16 cellular contexts compared by ENCODE assay signal in genomic region chr2:151777487-151777886, GRCh38. TPM values are rescaled to one million over a fixed set of nuclear protein-coding genes. Genes with fewer than 3 reads are reported as not detected.
DNase-seq lines count a peak whose midpoint lies in the region; ATAC-seq and TF ChIP-seq lines count a peak whose summit lies in the region.
"Had no signal": no experiment of that assay in that cellular context is flagged by ENCODE, and none has a peak within 500 bp of the region (broad histone marks: within the 10 kb centered on the region; RNA-seq: fewer than 3 reads in every experiment).

No MANE protein-coding gene starts in this region.

- TF ChIP-seq EP300 in SK-N-SH (IDR thresholded peaks at IDR 0.05; ENCODE audit: borderline replicate concordance in 1 of 2, low read depth in 1 of 2, low read length in 1 of 2), result no peak

- H3K27ac ChIP-seq in DOHH2 (ENCODE audit: low read depth, low read length), result no peak overlapping the region
- H3K27ac ChIP-seq in SK-N-SH (ENCODE audit: low read depth in 2 of 2, low read length in 1 of 2), result no peak overlapping the region
- H3K27ac ChIP-seq: PC-9 had no signal

- H3K36me3 ChIP-seq in DOHH2 (ENCODE audit: control insufficient read depth, low read length), result peaks cover 8% of the 10 kb centered on the region; the same call in 1 of the 2 replicates
- peaks cover 7 to 12% of the 10 kb centered on the region in 2 experiments for H3K36me3 ChIP-seq in SK-N-SH (replicated peaks in 1 of 2; ENCODE audit: control insufficient read depth in 1 of 2, insufficient read depth in 2 of 2, low read length in 1 of 2)
- no peaks in the 10 kb centered on the region for H3K36me3 ChIP-seq in mucosa of descending colon (ENCODE audit: low read depth)

- no peak for DNase-seq in HFF-Myc (ENCODE audit: extremely low read depth, low read depth)
- no peak for DNase-seq in SK-N-SH
- no peak for DNase-seq in mucosa of descending colon
- DNase-seq in medulla oblongata (ENCODE audit: extremely low spot score), result no peak
- DNase-seq in cardiac septum (ENCODE audit: low spot score), result no peak
- DNase-seq: central memory CD4-positive, alpha-beta T cell; GOT3; islet precursor cell; MV-4-11; NCI-H2227 treated with DMSO at 0.1 percent for 48 hours; PC-9 had no signal

- POLR2A ChIA-PET in SK-N-SH (lab: Yijun Ruan, JAX), result no interaction called here

- H3K4me1 ChIP-seq in DOHH2 (ENCODE audit: control insufficient read depth, low read length), result no peaks in the 10 kb centered on the region
- peaks cover 0 to 9% of the 10 kb centered on the region in 2 experiments; a peak in 3 of 4 replicates for H3K4me1 ChIP-seq in SK-N-SH (ENCODE audit: control insufficient read depth in 1 of 2, insufficient read depth in 2 of 2, low read depth in 1 of 2, low read length in 1 of 2)
- no peaks in the 10 kb centered on the region for H3K4me1 ChIP-seq in mucosa of descending colon (ENCODE audit: low read depth)

- H3K4me3 ChIP-seq in DOHH2 (ENCODE audit: low read length) (no peak overlapping the region), HFF-Myc (replicated peaks; ENCODE audit: low read depth, low read length) (no peak overlapping the region), SK-N-SH (ENCODE audit: low read depth in 2 of 2, low read length in 1 of 2) (no peak overlapping the region), mucosa of descending colon (no peak overlapping the region)
- H3K4me3 ChIP-seq: PC-9 had no signal

- no peak overlapping the region for H2AFZ ChIP-seq in SK-N-SH (ENCODE audit: low read depth)
- H2AFZ ChIP-seq: PC-9 had no signal

- H4K20me1 ChIP-seq in DOHH2 (ENCODE audit: control insufficient read depth, insufficient read depth, low read depth, low read length) (no peaks in the 10 kb centered on the region), SK-N-SH (ENCODE audit: insufficient read depth) (no peaks in the 10 kb centered on the region)

- CTCF ChIA-PET in SK-N-SH (lab: Yijun Ruan, JAX), result no interaction called here

- no peaks in the 10 kb centered on the region for H3K9me3 ChIP-seq in DOHH2 (ENCODE audit: control insufficient read depth, insufficient read depth, low read length)
- no peaks in the 10 kb centered on the region for H3K9me3 ChIP-seq in SK-N-SH
- peaks cover 2% of the 10 kb centered on the region for H3K9me3 ChIP-seq in mucosa of descending colon

- intact Hi-C loops in mucosa of descending colon (cut with DNase I, micrococcal nuclease), result no loop called here
- intact Hi-C loops in cardiac septum (cut with DNase I), result no loop called here

- no peak overlapping the region for H3K9ac ChIP-seq in SK-N-SH

- H3F3A ChIP-seq in DOHH2 (ENCODE audit: control insufficient read depth, insufficient read depth) (no peaks in the 10 kb centered on the region; the same call in 1 of the 2 replicates), SK-N-SH (replicated peaks; ENCODE audit: insufficient read depth) (peaks cover 4% of the 10 kb centered on the region)

- 97% methylated on average over 3 of the region's 3 CpGs for WGBS in SK-N-SH (ENCODE audit: low lambda C conversion rate)

- ATAC-seq in mucosa of descending colon, result peak; percentile 10
- no peak for ATAC-seq in GM18858 (IDR thresholded peaks at IDR 0.05; ENCODE audit: unreplicated experiment)
- no peak for ATAC-seq in HG03045 (IDR thresholded peaks at IDR 0.05; ENCODE audit: unreplicated experiment)
- ATAC-seq: activated CD4-positive, CD25-positive, alpha-beta regulatory T cell treated with anti-CD3 and anti-CD28 coated beads, Interleukin-2, amount 50 U/mL, for 24 hours; activated naive CD4-positive, alpha-beta T cell treated with anti-CD3 and anti-CD28 coated beads, Interleukin-2, amount 50 U/mL, for 72 hours had no signal

- no peak overlapping the region for H3K4me2 ChIP-seq in DOHH2 (ENCODE audit: low read length)
- no peak overlapping the region for H3K4me2 ChIP-seq in SK-N-SH
- H3K4me2 ChIP-seq: PC-9 had no signal

- TF ChIP-seq CTCF in DOHH2 (IDR thresholded peaks at IDR 0.05; ENCODE audit: low read depth, low read length, poor library complexity, severe bottlenecking) (peak; percentile 27), HFF-Myc (IDR thresholded peaks at IDR 0.05; ENCODE audit: low read depth, low read length, missing control alignments) (peak; percentile 18), SK-N-SH (IDR thresholded peaks at IDR 0.05) (0 out of 2 replicates have a peak, but pooled peaks have one; percentile 17), mucosa of descending colon (IDR thresholded peaks at IDR 0.05) (no peak)

- H3K27me3 ChIP-seq in DOHH2 (ENCODE audit: control insufficient read depth, low read length) (no peaks in the 10 kb centered on the region), SK-N-SH (ENCODE audit: insufficient read depth) (no peaks in the 10 kb centered on the region)

- TF ChIP-seq RAD21 in SK-N-SH (IDR thresholded peaks at IDR 0.05; ENCODE audit: low read length), result 0 out of 2 replicates have a peak, but pooled peaks have one; percentile 8

- H3K79me2 ChIP-seq in DOHH2 (ENCODE audit: control insufficient read depth, low read length) (no peaks in the 10 kb centered on the region), SK-N-SH (ENCODE audit: insufficient read depth) (no peaks in the 10 kb centered on the region)

- H3K9me2 ChIP-seq in DOHH2 (replicated peaks; ENCODE audit: control insufficient read depth, low read length) (no peaks in the 10 kb centered on the region), SK-N-SH (no peaks in the 10 kb centered on the region)

TF ChIP-seq in SK-N-SH, 30 proteins besides CTCF, POLR2A, EP300 and RAD21:
- TF ChIP-seq RCOR1 (IDR thresholded peaks at IDR 0.05; ENCODE audit: low read length), result no peak
- TF ChIP-seq TEAD4 (IDR thresholded peaks at IDR 0.05; ENCODE audit: borderline replicate concordance, insufficient read depth), result no peak
- no peak for TF ChIP-seq FOXM1 (IDR thresholded peaks at IDR 0.05; ENCODE audit: low read depth)
- no peak for TF ChIP-seq EZH2phosphoT487 (IDR thresholded peaks at IDR 0.05; ENCODE audit: borderline replicate concordance, low read depth)

RNA-seq across cellular contexts. Expression of gene NEB, which starts 43.2 kb away (rescaled TPM):
- 0.02 and 0.05 TPM in 2 replicates for polyA plus RNA-seq in SK-N-SH (2012; rRNA removed)
- under 0.01 and 0.01 TPM in 2 replicates for polyA plus RNA-seq in SK-N-SH (2012; cell fraction: cytosol; rRNA removed)
- 0.05 and 0.09 TPM in 2 replicates for polyA plus RNA-seq in SK-N-SH (2012; cell fraction: nucleus; rRNA removed)
- 1 to 10 TPM in 1 of 3 donors, under 1 TPM in 2; 0.54 to 1.1 (median 0.82) TPM for total RNA-seq in mucosa of descending colon
- 10.9 TPM for total RNA-seq in cardiac septum

RNA-seq across cellular contexts. Expression of gene ARL5A, which starts 50.7 kb away (rescaled TPM):
- 8.2 and 8.4 TPM in 2 replicates for polyA plus RNA-seq in SK-N-SH (2012; rRNA removed)
- polyA plus RNA-seq in SK-N-SH (2012; cell fraction: cytosol; rRNA removed), result 14.0 and 22.6 TPM in 2 replicates
- 3.0 and 5.6 TPM in 2 replicates for polyA plus RNA-seq in SK-N-SH (2012; cell fraction: nucleus; rRNA removed)
- total RNA-seq in mucosa of descending colon, result 10 to 100 TPM; 38.5 to 55.9 (median 39.5) TPM
- 60.9 TPM for total RNA-seq in cardiac septum
